29 cellular contexts compared by ENCODE assay signal in genomic region chr4:37895271-37895670, GRCh38.
"Had no signal": no experiment of that assay in that cellular context is flagged by ENCODE, and none has a peak within 500 bp of the region (broad histone marks: within the 10 kb centered on the region; RNA-seq: fewer than 3 reads in every experiment).

No MANE protein-coding gene starts in this region.

- H3K4me1 Mint-ChIP-seq: endodermal cell had no signal

- H3K36me3 ChIP-seq: brain microvascular endothelial cell had no signal

- DNase-seq: activated CD4-positive, alpha-beta memory T cell treated with anti-CD3 and anti-CD28 coated beads for 36 hours; activated CD4-positive, alpha-beta T cell treated with anti-CD3 and anti-CD28 coated beads for 36 hours; activated CD4-positive, alpha-beta T cell treated with anti-CD3 and anti-CD28 coated beads, Interleukin-2, amount 10 ng/mL, durations not matched to agents 24 days and 14 days; activated CD4-positive, CD25-positive, alpha-beta regulatory T cell; activated CD4-positive, CD25-positive, alpha-beta regulatory T cell treated with anti-CD3 and anti-CD28 coated beads, Interleukin-2, amount 50 U/mL, for 72 hours; activated CD8-positive, alpha-beta memory T cell treated with anti-CD3 and anti-CD28 coated beads for 24 hours; activated effector memory CD4-positive, alpha-beta T cell treated with Interleukin-2 at 50 U/mL for 16 hours; activated gamma-delta T cell treated with Interleukin-2 at 50 U/mL for 16 hours; activated naive CD4-positive, alpha-beta T cell treated with anti-CD3 and anti-CD28 coated beads, Interleukin-2, amount 50 U/mL, for 16 hours; activated naive CD4-positive, alpha-beta T cell treated with Interleukin-2 at 50 U/mL for 16 hours; activated T-cell treated with anti-CD3 and anti-CD28 coated beads, Interleukin-2, amount 50 U/mL, for 4 hours; amniotic stem cell; anterior cingulate cortex; brain microvascular endothelial cell; dorsolateral prefrontal cortex; effector memory CD4-positive, alpha-beta T cell; endodermal cell; foreskin fibroblast; head of caudate nucleus; T-cell had no signal

- H3K9me3 Mint-ChIP-seq: activated CD4-positive, alpha-beta memory T cell treated with anti-CD3 and anti-CD28 coated beads for 36 hours; activated CD4-positive, alpha-beta T cell treated with anti-CD3 and anti-CD28 coated beads, Interleukin-2, amount 10 ng/mL, durations not matched to agents 24 days and 14 days; activated T-cell treated with anti-CD3 and anti-CD28 coated beads, Interleukin-2, amount 50 U/mL, for 4 hours; activated T-helper 17 cell treated with anti-CD3 and anti-CD28 coated beads, Interleukin-2, amount 50 U/mL, for 72 hours; central memory CD8-positive, alpha-beta T cell; dendritic cell treated with granulocyte-macrophage colony-stimulating factor and Interleukin-4, amounts not matched to agents 40 ng/mL and 50 ng/mL, for 4 days; T-helper 1 cell treated with Interleukin-12 subunit alpha and Interleukin-12 subunit beta and Interleukin-4 antibody, amounts not matched to agents 30 μg/mL and 1 μg/mL, for 36 hours had no signal

- H3K27ac ChIP-seq: brain microvascular endothelial cell had no signal

- H3K4me3 ChIP-seq: coronary artery, dorsolateral prefrontal cortex had no signal

- H3K27ac Mint-ChIP-seq: activated CD4-positive, alpha-beta memory T cell treated with anti-CD3 and anti-CD28 coated beads for 36 hours; activated CD4-positive, alpha-beta T cell treated with anti-CD3 and anti-CD28 coated beads for 36 hours; activated CD4-positive, alpha-beta T cell treated with anti-CD3 and anti-CD28 coated beads, Interleukin-2, amount 10 ng/mL, durations not matched to agents 24 days and 14 days; activated naive CD8-positive, alpha-beta T cell; activated T-helper 17 cell treated with anti-CD3 and anti-CD28 coated beads, Interleukin-2, amount 50 U/mL, for 72 hours; endodermal cell; T-cell; T-helper 1 cell treated with Interleukin-12 subunit alpha and Interleukin-12 subunit beta and Interleukin-4 antibody, amounts not matched to agents 30 μg/mL and 1 μg/mL, for 36 hours had no signal

- H3K27me3 ChIP-seq: brain microvascular endothelial cell, dorsolateral prefrontal cortex had no signal

- H3K4me3 Mint-ChIP-seq: activated CD4-positive, alpha-beta memory T cell treated with anti-CD3 and anti-CD28 coated beads for 36 hours; activated CD4-positive, alpha-beta T cell treated with anti-CD3 and anti-CD28 coated beads for 36 hours; activated CD4-positive, alpha-beta T cell treated with anti-CD3 and anti-CD28 coated beads, Interleukin-2, amount 10 ng/mL, durations not matched to agents 24 days and 14 days; activated naive CD8-positive, alpha-beta T cell; activated T-cell treated with anti-CD3 and anti-CD28 coated beads, Interleukin-2, amount 50 U/mL, for 4 hours; activated T-helper 17 cell treated with anti-CD3 and anti-CD28 coated beads, Interleukin-2, amount 50 U/mL, for 72 hours; central memory CD8-positive, alpha-beta T cell; endodermal cell; T-cell; T-helper 1 cell treated with Interleukin-12 subunit alpha and Interleukin-12 subunit beta and Interleukin-4 antibody, amounts not matched to agents 30 μg/mL and 1 μg/mL, for 36 hours had no signal

- FAIRE-seq: astrocyte, frontal cortex had no signal

- ATAC-seq: activated CD4-positive, alpha-beta T cell treated with anti-CD3 and anti-CD28 coated beads for 36 hours; activated T-cell treated with anti-CD3 and anti-CD28 coated beads, Interleukin-2, amount 50 U/mL, for 4 hours; activated T-helper 17 cell treated with anti-CD3 and anti-CD28 coated beads, Interleukin-2, amount 50 U/mL, for 72 hours; esophagus mucosa; T-cell had no signal

- H3K27me3 Mint-ChIP-seq: activated CD4-positive, alpha-beta T cell treated with anti-CD3 and anti-CD28 coated beads for 36 hours; activated CD4-positive, alpha-beta T cell treated with anti-CD3 and anti-CD28 coated beads, Interleukin-2, amount 10 ng/mL, durations not matched to agents 24 days and 14 days; activated naive CD8-positive, alpha-beta T cell; activated T-helper 17 cell treated with anti-CD3 and anti-CD28 coated beads, Interleukin-2, amount 50 U/mL, for 72 hours; central memory CD8-positive, alpha-beta T cell; T-cell had no signal
